ENCODE assay signal across 1 cellular context in the genomic region with DNA sequence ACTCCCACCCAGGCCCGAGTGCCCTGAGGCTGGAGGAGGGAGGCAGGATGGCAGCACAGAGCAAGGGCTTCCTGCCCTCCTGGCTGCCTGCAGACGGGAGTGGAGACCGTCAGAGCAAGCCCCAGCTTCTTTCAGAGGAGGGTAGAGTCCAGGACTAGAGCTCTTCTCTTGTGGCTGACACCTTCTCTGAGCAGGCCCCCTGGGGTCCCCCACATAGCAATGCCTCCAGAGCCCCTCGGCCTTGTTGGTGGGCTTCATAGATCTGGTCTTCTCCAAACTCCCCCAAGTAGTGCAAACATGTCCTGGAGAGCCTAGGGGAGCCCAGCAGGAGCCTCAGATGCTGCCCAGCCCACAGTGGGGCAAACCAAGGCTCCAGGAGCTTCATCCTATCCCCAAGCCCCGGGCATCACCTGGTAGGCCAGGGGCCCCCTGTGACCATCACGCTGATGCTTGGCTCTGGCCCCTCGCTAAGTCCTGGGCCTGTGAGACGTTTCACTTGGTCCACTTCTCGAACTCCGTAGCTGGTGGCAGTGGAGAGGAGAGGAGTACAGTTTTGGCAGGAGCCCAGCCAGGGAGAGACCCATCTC.
TF ChIP-seq lines count a peak whose summit lies in the region.

No MANE protein-coding gene starts in this region.

TF ChIP-seq in HEK293, 187 proteins besides CTCF, POLR2A, EP300 and RAD21 (continued from another document):
- TF ChIP-seq, protein P1, sequence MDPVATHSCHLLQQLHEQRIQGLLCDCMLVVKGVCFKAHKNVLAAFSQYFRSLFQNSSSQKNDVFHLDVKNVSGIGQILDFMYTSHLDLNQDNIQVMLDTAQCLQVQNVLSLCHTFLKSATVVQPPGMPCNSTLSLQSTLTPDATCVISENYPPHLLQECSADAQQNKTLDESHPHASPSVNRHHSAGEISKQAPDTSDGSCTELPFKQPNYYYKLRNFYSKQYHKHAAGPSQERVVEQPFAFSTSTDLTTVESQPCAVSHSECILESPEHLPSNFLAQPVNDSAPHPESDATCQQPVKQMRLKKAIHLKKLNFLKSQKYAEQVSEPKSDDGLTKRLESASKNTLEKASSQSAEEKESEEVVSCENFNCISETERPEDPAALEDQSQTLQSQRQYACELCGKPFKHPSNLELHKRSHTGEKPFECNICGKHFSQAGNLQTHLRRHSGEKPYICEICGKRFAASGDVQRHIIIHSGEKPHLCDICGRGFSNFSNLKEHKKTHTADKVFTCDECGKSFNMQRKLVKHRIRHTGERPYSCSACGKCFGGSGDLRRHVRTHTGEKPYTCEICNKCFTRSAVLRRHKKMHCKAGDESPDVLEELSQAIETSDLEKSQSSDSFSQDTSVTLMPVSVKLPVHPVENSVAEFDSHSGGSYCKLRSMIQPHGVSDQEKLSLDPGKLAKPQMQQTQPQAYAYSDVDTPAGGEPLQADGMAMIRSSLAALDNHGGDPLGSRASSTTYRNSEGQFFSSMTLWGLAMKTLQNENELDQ (tag by site-specific recombination; IDR thresholded peaks at IDR 0.05; ENCODE audit: low read depth): no peak
- TF ChIP-seq GFI1B (tag by site-specific recombination; IDR thresholded peaks at IDR 0.05): no peak
